In genomic region chr22:35353318-35353717, GRCh38 we compare ENCODE assay signal across 16 cellular contexts. TPM values are rescaled to one million over a fixed set of nuclear protein-coding genes. Genes with fewer than 3 reads are reported as not detected.
A peak's percentile ranks its signal among the peaks of the same experiment; 100 is the strongest.
DNase-seq lines count a peak whose midpoint lies in the region; ATAC-seq and TF ChIP-seq lines count a peak whose summit lies in the region.
"Had no signal": no experiment of that assay in that cellular context is flagged by ENCODE, and none has a peak within 500 bp of the region (broad histone marks: within the 10 kb centered on the region; RNA-seq: fewer than 3 reads in every experiment).

No MANE protein-coding gene starts in this region.

- H3K36me3 ChIP-seq in lower lobe of right lung (peaks cover 1% of the 10 kb centered on the region), tibial nerve (peaks cover 0 to 7% (median 0%) of the 10 kb centered on the region in 3 donors)
- H3K36me3 ChIP-seq: thoracic aorta had no signal

- peak overlapping the region; percentile 88 to 97 (median 95) for H3K27ac Mint-ChIP-seq in IgD-negative memory B cell
- H3K27ac Mint-ChIP-seq in activated T-helper 17 cell treated with anti-CD3 and anti-CD28 coated beads, Interleukin-2, amount 50 U/mL, for 72 hours, result no peak overlapping the region
- peak overlapping the region in 1 of 10 donors; percentile 59 for H3K27ac Mint-ChIP-seq in naive thymus-derived CD8-positive, alpha-beta T cell
- H3K27ac Mint-ChIP-seq: mesothelial cell of epicardium had no signal

- H3K27me3 ChIP-seq in lower lobe of right lung (ENCODE audit: low read depth) (no peaks in the 10 kb centered on the region), tibial nerve (no peaks in the 10 kb centered on the region)
- H3K27me3 ChIP-seq: foreskin keratinocyte had no signal

- peak overlapping the region; percentile 69 for H3K27ac ChIP-seq in lower lobe of right lung
- H3K27ac ChIP-seq in tibial nerve, result peak overlapping the region in 3 of 4 donors; percentile 26 to 78 (median 50)
- H3K27ac ChIP-seq: foreskin keratinocyte had no signal

- peak overlapping the region; percentile 30 to 95 (median 70) for H3K4me3 Mint-ChIP-seq in IgD-negative memory B cell
- peak overlapping the region; percentile 86 for H3K4me3 Mint-ChIP-seq in activated T-helper 17 cell treated with anti-CD3 and anti-CD28 coated beads, Interleukin-2, amount 50 U/mL, for 72 hours
- H3K4me3 Mint-ChIP-seq in naive thymus-derived CD8-positive, alpha-beta T cell, result peak overlapping the region in 3 of 10 donors; percentile 32 to 51 (median 49)
- H3K4me3 Mint-ChIP-seq: mesothelial cell of epicardium had no signal

- DNase-seq in lower lobe of right lung (peak; percentile 81), tibial nerve (ENCODE audit: low spot score in 2 of 2) (no peak), SW 1271 (lab: John Stamatoyannopoulos, UW) (no peak)
- no peak for DNase-seq in naive thymus-derived CD8-positive, alpha-beta T cell
- no peak for DNase-seq in activated CD4-positive, alpha-beta T cell treated with anti-CD3 and anti-CD28 coated beads, Interleukin-2, amount 50 U/mL, for 48 hours
- DNase-seq: CD4-positive, CD25-positive, alpha-beta regulatory T cell; central memory CD4-positive, alpha-beta T cell; foreskin keratinocyte; IMR-90; NCI-H1092; NK-92 treated with Interleukin-12 subunit alpha and Interleukin-12 subunit beta, amount 100 ng/mL, for 24 hours had no signal

- H3K4me1 ChIP-seq in lower lobe of right lung (peaks cover 35% of the 10 kb centered on the region), tibial nerve (peaks cover 0 to 29% (median 7%) of the 10 kb centered on the region in 4 donors)

- ATAC-seq in activated T-helper 17 cell treated with anti-CD3 and anti-CD28 coated beads, Interleukin-2, amount 50 U/mL, for 72 hours (replicated peaks), result no peak
- peak in 1 of 2 donors; percentile 6 for ATAC-seq in lower lobe of right lung
- ATAC-seq in naive thymus-derived CD8-positive, alpha-beta T cell, result no peak
- ATAC-seq: foreskin keratinocyte had no signal

- no peaks in the 10 kb centered on the region for H3K36me3 Mint-ChIP-seq in IgD-negative memory B cell
- H3K36me3 Mint-ChIP-seq in activated T-helper 17 cell treated with anti-CD3 and anti-CD28 coated beads, Interleukin-2, amount 50 U/mL, for 72 hours (ENCODE audit: low read depth), result no peaks in the 10 kb centered on the region
- H3K36me3 Mint-ChIP-seq in naive thymus-derived CD8-positive, alpha-beta T cell, result no peaks in the 10 kb centered on the region
- H3K36me3 Mint-ChIP-seq: activated naive CD8-positive, alpha-beta T cell treated with anti-CD3 and anti-CD28 coated beads, Interleukin-2, amount 10 ng/mL, durations not matched to agents 7 days and 5 days; CD4-positive, CD25-positive, alpha-beta regulatory T cell; mesothelial cell of epicardium had no signal

- 48 to 53% methylated on average over 12 of the region's 12 CpGs for WGBS in tibial nerve, 2 donors

- H3K4me3 ChIP-seq in lower lobe of right lung, result peak overlapping the region; percentile 21
- H3K4me3 ChIP-seq in tibial nerve, result no peak overlapping the region

- H3K9me3 ChIP-seq in lower lobe of right lung (no peaks in the 10 kb centered on the region), tibial nerve (no peaks in the 10 kb centered on the region)
- H3K9me3 ChIP-seq: thoracic aorta had no signal

- POLR2A ChIA-PET in naive thymus-derived CD8-positive, alpha-beta T cell (lab: Charles Lee), result interaction anchor here (0.6 kb wide), 1 partner anchor 15 kb away, joined by 4 read pairs; no protein-coding TSS in a partner anchor

- H3K27me3 Mint-ChIP-seq in IgD-negative memory B cell, result no peaks in the 10 kb centered on the region
- H3K27me3 Mint-ChIP-seq in activated T-helper 17 cell treated with anti-CD3 and anti-CD28 coated beads, Interleukin-2, amount 50 U/mL, for 72 hours, result peaks cover 3% of the 10 kb centered on the region
- peaks cover 3 to 30% (median 14%) of the 10 kb centered on the region in 5 donors for H3K27me3 Mint-ChIP-seq in naive thymus-derived CD8-positive, alpha-beta T cell

- peaks cover 37 to 44% (median 41%) of the 10 kb centered on the region in 3 donors for H3K4me1 Mint-ChIP-seq in IgD-negative memory B cell
- H3K4me1 Mint-ChIP-seq in activated T-helper 17 cell treated with anti-CD3 and anti-CD28 coated beads, Interleukin-2, amount 50 U/mL, for 72 hours, result peaks cover 18% of the 10 kb centered on the region
- H3K4me1 Mint-ChIP-seq in naive thymus-derived CD8-positive, alpha-beta T cell, result peaks cover 14 to 39% (median 28%) of the 10 kb centered on the region in 4 donors

- H3K9me3 Mint-ChIP-seq in IgD-negative memory B cell, result no peaks in the 10 kb centered on the region
- no peaks in the 10 kb centered on the region for H3K9me3 Mint-ChIP-seq in activated T-helper 17 cell treated with anti-CD3 and anti-CD28 coated beads, Interleukin-2, amount 50 U/mL, for 72 hours
- no peaks in the 10 kb centered on the region for H3K9me3 Mint-ChIP-seq in naive thymus-derived CD8-positive, alpha-beta T cell
- H3K9me3 Mint-ChIP-seq: activated naive CD8-positive, alpha-beta T cell treated with anti-CD3 and anti-CD28 coated beads, Interleukin-2, amount 10 ng/mL, durations not matched to agents 7 days and 5 days; CD4-positive, CD25-positive, alpha-beta regulatory T cell; mesothelial cell of epicardium had no signal

- no peak for TF ChIP-seq EP300 in tibial nerve (IDR thresholded peaks at IDR 0.05)

- TF ChIP-seq CTCF in lower lobe of right lung (IDR thresholded peaks at IDR 0.05) (no peak), tibial nerve (IDR thresholded peaks at IDR 0.05) (no peak)

- intact Hi-C loops in lower lobe of right lung (cut with DNase I), result no loop called here

- no peak for TF ChIP-seq POLR2A in tibial nerve (IDR thresholded peaks at IDR 0.05)

RNA-seq across cellular contexts. Expression of gene HMOX1, which starts 27.6 kb away (rescaled TPM):
- polyA plus RNA-seq in IgD-negative memory B cell, result 28.7 TPM
- 1 to 10 TPM; 3.5 to 7.3 TPM for total RNA-seq in activated T-helper 17 cell treated with anti-CD3 and anti-CD28 coated beads, Interleukin-2, amount 50 U/mL, for 72 hours
- 68.3 TPM for total RNA-seq in lower lobe of right lung
- total RNA-seq in tibial nerve, result 10 to 100 TPM in 3 of 4 donors, 1 to 10 TPM in 1; 7.5 to 53.7 (median 19.0) TPM
- total RNA-seq in naive thymus-derived CD8-positive, alpha-beta T cell, result 1 to 10 TPM; 2.6 to 3.1 TPM
- polyA plus RNA-seq in naive thymus-derived CD8-positive, alpha-beta T cell, result under 1 TPM in 1 of 3 donors, not detected in 2; 0.65 TPM
- total RNA-seq: CD4-positive, CD25-positive, alpha-beta regulatory T cell had no signal

RNA-seq across cellular contexts. Expression of gene MCM5, which starts 46.6 kb away (rescaled TPM):
- polyA plus RNA-seq in IgD-negative memory B cell, result 78.2 TPM
- 100 to 1,000 TPM; 124 to 273 TPM for total RNA-seq in activated T-helper 17 cell treated with anti-CD3 and anti-CD28 coated beads, Interleukin-2, amount 50 U/mL, for 72 hours
- total RNA-seq in lower lobe of right lung (25.7 TPM), tibial nerve (10 to 100 TPM; 19.8 to 25.3 (median 22.4) TPM)
- total RNA-seq in naive thymus-derived CD8-positive, alpha-beta T cell, result 10 to 100 TPM; 64.3 to 68.1 TPM
- 10 to 100 TPM; 22.3 to 25.6 (median 25.6) TPM for polyA plus RNA-seq in naive thymus-derived CD8-positive, alpha-beta T cell

RNA-seq across cellular contexts. Expression of gene TOM1, which starts 53.6 kb away (rescaled TPM):
- 23.1 TPM for polyA plus RNA-seq in IgD-negative memory B cell
- total RNA-seq in activated T-helper 17 cell treated with anti-CD3 and anti-CD28 coated beads, Interleukin-2, amount 50 U/mL, for 72 hours, result 10 to 100 TPM; 21.5 to 60.0 TPM
- total RNA-seq in lower lobe of right lung, result 70.3 TPM
- total RNA-seq in tibial nerve, result 100 to 1,000 TPM in 1 of 4 donors, 10 to 100 TPM in 3; 64.7 to 114 (median 86.5) TPM
- 10 to 100 TPM; 45.9 to 47.8 TPM for total RNA-seq in naive thymus-derived CD8-positive, alpha-beta T cell
- 10 to 100 TPM; 26.6 to 29.6 (median 29.2) TPM for polyA plus RNA-seq in naive thymus-derived CD8-positive, alpha-beta T cell
